25 cellular contexts compared by ENCODE assay signal in genomic region chr1:117324357-117324756, GRCh38.
"Had no signal": no experiment of that assay in that cellular context is flagged by ENCODE, and none has a peak within 500 bp of the region (broad histone marks: within the 10 kb centered on the region; RNA-seq: fewer than 3 reads in every experiment).

No MANE protein-coding gene starts in this region.

- H3K36me3 ChIP-seq: stomach, suprapubic skin, thoracic aorta, thyroid gland, tibial artery, tibial nerve, transverse colon, upper lobe of left lung, upper lobe of right lung, uterus, vagina had no signal

- FAIRE-seq: urothelium cell line had no signal

- H3K4me3 ChIP-seq: stomach, suprapubic skin, testis, thoracic aorta, thyroid gland, tibial artery, tibial nerve, transverse colon, upper lobe of left lung, upper lobe of right lung, uterus, vagina had no signal

- H3K4me1 ChIP-seq: stomach, suprapubic skin, thyroid gland, upper lobe of left lung, upper lobe of right lung, uterus, vagina had no signal

- H3K27me3 ChIP-seq: stomach, testis, thyroid gland, tibial artery, tibial nerve, transverse colon, upper lobe of left lung, upper lobe of right lung, uterus, vagina had no signal

- DNase-seq: stimulated activated CD4-positive, alpha-beta T cell treated with anti-CD3 and anti-CD28 coated beads, Interleukin-2, amount 100 ng/mL, for 48 hours; stimulated activated CD4-positive, alpha-beta T cell treated with anti-CD3 and anti-CD28 coated beads, Interleukin-4, amount 100 ng/mL, for 1 hour; stimulated activated CD4-positive, alpha-beta T cell treated with anti-CD3 and anti-CD28 coated beads, Interleukin-4, amount 100 ng/mL, for 4 hours; stimulated activated CD8-positive, alpha-beta memory T cell treated with anti-CD3 and anti-CD28 coated beads, Interleukin-4, amount 100 ng/mL, for 48 hours; stimulated activated naive B cell treated with anti-CD40 and anti-IgM and Interleukin-4, amounts not matched to agents 10 μg/mL and 1 μg/mL and 100 μg/mL, for 72 hours; stimulated activated naive CD4-positive, alpha-beta T cell; stimulated activated naive CD4-positive, alpha-beta T cell treated with Interleukin-2 at 50 U/mL for 16 hours; stimulated activated naive CD8-positive, alpha-beta T cell treated with anti-CD3 and anti-CD28 coated beads, Interleukin-15, amount 100 ng/mL, for 72 hours; stimulated activated naive CD8-positive, alpha-beta T cell treated with anti-CD3 and anti-CD28 coated beads, Interleukin-15, Interleukin-2, amounts not matched to agents 100 U/mL and 50 U/mL, for 24 hours; stomach; substantia nigra; testis; thyroid gland; tibial artery; transverse colon; trophoblast cell; upper lobe of left lung; upper lobe of right lung; uterus had no signal

- H3K27ac ChIP-seq: stomach, suprapubic skin, testis, thoracic aorta, thyroid gland, tibial artery, tibial nerve, transverse colon, upper lobe of left lung, upper lobe of right lung, uterus, vagina had no signal

- ATAC-seq: stimulated activated effector memory CD8-positive, alpha-beta T cell treated with anti-CD3 and anti-CD28 coated beads, Interleukin-12 subunit alpha, Interleukin-12 subunit beta, amount 100 ng/mL, for 72 hours; stimulated activated naive B cell treated with anti-CD40 and anti-IgM and Interleukin-4, amounts not matched to agents 10 μg/mL and 1 μg/mL and 100 μg/mL, for 72 hours; stimulated activated naive CD8-positive, alpha-beta T cell treated with anti-CD3 and anti-CD28 coated beads, Interleukin-15, amount 100 ng/mL, for 72 hours; stimulated activated naive CD8-positive, alpha-beta T cell treated with anti-CD3 and anti-CD28 coated beads, Interleukin-15, Interleukin-2, amounts not matched to agents 100 U/mL and 50 U/mL, for 24 hours; upper lobe of right lung had no signal

- H3K9me3 ChIP-seq: stomach, suprapubic skin, testis, thoracic aorta, thyroid gland, tibial artery, tibial nerve, transverse colon, upper lobe of left lung, upper lobe of right lung, uterus, vagina had no signal
